In genomic region chr21:46627726-46628125, GRCh38 we compare ENCODE assay signal across 1 cellular context.
TF ChIP-seq lines count a peak whose summit lies in the region.

No MANE protein-coding gene starts in this region.

TF ChIP-seq in K562, 482 proteins besides CTCF, POLR2A, EP300 and RAD21 (continued from another document):
- no peak for TF ChIP-seq CGGBP1 (CRISPR knock-in tag; IDR thresholded peaks at IDR 0.05)
- TF ChIP-seq BDP1 (IDR thresholded peaks at IDR 0.05; ENCODE audit: insufficient read depth, insufficient read length): no peak
- peak; percentile 50; the same call in 1 of the 2 replicates for TF ChIP-seq ESRRA (IDR thresholded peaks at IDR 0.05; ENCODE audit: borderline replicate concordance, low read depth)
- TF ChIP-seq ARID1B (IDR thresholded peaks at IDR 0.05): peak; percentile 70
- no peak for TF ChIP-seq NR2C1 (IDR thresholded peaks at IDR 0.05)
- TF ChIP-seq NR2C1 (tag; IDR thresholded peaks at IDR 0.05): 0 out of 2 replicates have a peak, but pooled peaks have one; percentile 43
- peak; percentile 14; the same call in 1 of the 2 replicates for TF ChIP-seq ETV1 (tag; conservative IDR thresholded peaks at IDR 0.05; ENCODE audit: low read depth)
- TF ChIP-seq KDM1A (IDR thresholded peaks at IDR 0.05): peak; percentile 78 to 83; a peak in 3 of 4 replicates
- TF ChIP-seq DPF2 (IDR thresholded peaks at IDR 0.05): peak; percentile 38; the same call in 1 of the 2 replicates
- no peak for TF ChIP-seq ZBTB17 (CRISPR knock-in tag; IDR thresholded peaks at IDR 0.05)
- TF ChIP-seq SAFB2 (IDR thresholded peaks at IDR 0.05; ENCODE audit: borderline replicate concordance, low read depth, low read length, severe bottlenecking): no peak
- TF ChIP-seq TEAD4 (IDR thresholded peaks at IDR 0.05; ENCODE audit: low read length): peak; percentile 78
- no peak for TF ChIP-seq TEAD4 (CRISPR knock-in tag; IDR thresholded peaks at IDR 0.05; ENCODE audit: borderline replicate concordance)
- no peak for TF ChIP-seq RNF2 (IDR thresholded peaks at IDR 0.05)
- TF ChIP-seq CREB3 (tag; conservative IDR thresholded peaks at IDR 0.05; ENCODE audit: low read depth): no peak
- no peak for TF ChIP-seq HNRNPK (IDR thresholded peaks at IDR 0.05; ENCODE audit: low read depth, low read length, poor library complexity, severe bottlenecking)
- peak; percentile 32; the same call in 1 of the 2 replicates for TF ChIP-seq NCOR1 (IDR thresholded peaks at IDR 0.05)
- peak in 1 of 2 experiments; percentile 83; a peak in 2 of 4 replicates for TF ChIP-seq RCOR1 (IDR thresholded peaks at IDR 0.05; ENCODE audit: borderline replicate concordance in 1 of 2, low read depth in 2 of 2, low read length in 2 of 2)
- peak; percentile 60 for TF ChIP-seq TAL1 (IDR thresholded peaks at IDR 0.05)
- TF ChIP-seq E2F6 (IDR thresholded peaks at IDR 0.05; ENCODE audit: borderline replicate concordance in 1 of 2, extremely low read depth in 1 of 2, insufficient read depth in 1 of 2, insufficient read length in 1 of 2, low read depth in 1 of 2, low read length in 1 of 2, poor library complexity in 1 of 2, severe bottlenecking in 1 of 2): no peak
- TF ChIP-seq MEIS2 (IDR thresholded peaks at IDR 0.05; ENCODE audit: partially characterized antibody): peak; percentile 85
- 0 out of 2 replicates have a peak, but pooled peaks have one; percentile 28 for TF ChIP-seq PYGO2 (tag; IDR thresholded peaks at IDR 0.05)
- TF ChIP-seq TOE1 (IDR thresholded peaks at IDR 0.05; ENCODE audit: borderline replicate concordance): no peak
- no peak for TF ChIP-seq TOE1 (CRISPR knock-in tag; IDR thresholded peaks at IDR 0.05; ENCODE audit: borderline replicate concordance, low read depth)
- TF ChIP-seq NR2C2 (CRISPR knock-in tag; IDR thresholded peaks at IDR 0.05): no peak
- TF ChIP-seq NR2C2 (tag; IDR thresholded peaks at IDR 0.05): peak; percentile 47; the same call in 1 of the 2 replicates
- TF ChIP-seq CBFA2T3 (IDR thresholded peaks at IDR 0.05): peak; percentile 70
- TF ChIP-seq ZNF146 (CRISPR knock-in tag; IDR thresholded peaks at IDR 0.05; ENCODE audit: unreplicated experiment): no peak
- TF ChIP-seq EP400 (IDR thresholded peaks at IDR 0.05): no peak
- peak in 1 of 2 experiments; percentile 20; a peak in 1 of 4 replicates for TF ChIP-seq TRIM24 (IDR thresholded peaks at IDR 0.05)
- TF ChIP-seq ZNF224 (CRISPR knock-in tag; IDR thresholded peaks at IDR 0.05): no peak
- TF ChIP-seq CBFA2T2 (conservative IDR thresholded peaks at IDR 0.05): peak; percentile 35; the same call in 1 of the 2 replicates
- TF ChIP-seq PBX2 (CRISPR knock-in tag; IDR thresholded peaks at IDR 0.05; ENCODE audit: low read depth): no peak
- TF ChIP-seq PBX2 (tag; conservative IDR thresholded peaks at IDR 0.05; ENCODE audit: low read depth): peak; percentile 83
